ENCODE assay signal across 15 cellular contexts in genomic region chr3:150238043-150238802, GRCh38.
DNase-seq lines count a peak whose midpoint lies in the region; ATAC-seq, FAIRE-seq and TF ChIP-seq lines count a peak whose summit lies in the region.
"Had no signal": no experiment of that assay in that cellular context is flagged by ENCODE, and none has a peak within 500 bp of the region (broad histone marks: within the 10 kb centered on the region; RNA-seq: fewer than 3 reads in every experiment).

No MANE protein-coding gene starts in this region.

- H3K9me3 ChIP-seq in RWPE2 (ENCODE audit: severe bottlenecking) (no peaks in the 10 kb centered on the region), hepatocyte (ENCODE audit: low read depth) (no peaks in the 10 kb centered on the region), small intestine (ENCODE audit: control insufficient read depth, low read depth) (no peaks in the 10 kb centered on the region)

- TF ChIP-seq CTCF in RWPE2 (IDR thresholded peaks at IDR 0.05; ENCODE audit: poor library complexity, severe bottlenecking) (no peak), hepatocyte (IDR thresholded peaks at IDR 0.05; ENCODE audit: poor library complexity) (no peak)

- DNase-seq in DMS53 (lab: John Stamatoyannopoulos, UW) = peak; percentile 15
- no peak for DNase-seq in DMS53 treated with DMSO at 0.1 percent for 48 hours (lab: John Stamatoyannopoulos, UW; ENCODE audit: unreplicated experiment)
- DNase-seq in RWPE2 (ENCODE audit: low spot score) = no peak
- peak; percentile 55 for DNase-seq in hepatocyte (ENCODE audit: low spot score)
- DNase-seq in small intestine = peak; percentile 55
- no peak for DNase-seq in iPS-NIHi11 (ENCODE audit: low spot score)
- DNase-seq: activated T-cell treated with anti-CD3 and anti-CD28 coated beads, Interleukin-2, amount 50 U/mL, for 24 hours; KG1; stimulated activated CD4-positive, alpha-beta T cell treated with anti-CD3 and anti-CD28 coated beads, Interleukin-1b, Interleukin-23, amount 100 ng/mL, for 48 hours; stimulated activated naive CD8-positive, alpha-beta T cell treated with anti-CD3 and anti-CD28 coated beads, Interleukin-15, Interleukin-2, amounts not matched to agents 100 U/mL and 50 U/mL, for 24 hours had no signal

- ATAC-seq in RWPE2 (ENCODE audit: low read depth) (peak; percentile 58), HG02981 (IDR thresholded peaks at IDR 0.05; ENCODE audit: unreplicated experiment) (no peak), HG02938 (IDR thresholded peaks at IDR 0.05; ENCODE audit: unreplicated experiment) (no peak)
- ATAC-seq: activated CD4-positive, CD25-positive, alpha-beta regulatory T cell treated with anti-CD3 and anti-CD28 coated beads, Interleukin-2, amount 50 U/mL, for 24 hours; stimulated activated naive CD8-positive, alpha-beta T cell treated with anti-CD3 and anti-CD28 coated beads, Interleukin-15, Interleukin-2, amounts not matched to agents 100 U/mL and 50 U/mL, for 24 hours had no signal

- no peaks in the 10 kb centered on the region for H3K79me2 ChIP-seq in hepatocyte

- no peaks in the 10 kb centered on the region for H3K27me3 ChIP-seq in RWPE2 (ENCODE audit: insufficient read depth, poor library complexity, severe bottlenecking)
- no peaks in the 10 kb centered on the region for H3K27me3 ChIP-seq in hepatocyte
- no peaks in the 10 kb centered on the region for H3K27me3 ChIP-seq in small intestine (ENCODE audit: control insufficient read depth in 2 of 2, insufficient read depth in 2 of 2, low read length in 2 of 2)

- peak overlapping the region; percentile 81 for H3K27ac ChIP-seq in RWPE2 (ENCODE audit: poor library complexity, severe bottlenecking)
- H3K27ac ChIP-seq in hepatocyte = peak overlapping the region; percentile 6
- no peak overlapping the region for H3K27ac ChIP-seq in small intestine (ENCODE audit: low read depth in 1 of 2, low read length in 1 of 2)
- H3K27ac ChIP-seq: SK-N-MC had no signal

- H3K36me3 ChIP-seq in RWPE2 (ENCODE audit: low read depth) = no peaks in the 10 kb centered on the region
- no peaks in the 10 kb centered on the region for H3K36me3 ChIP-seq in hepatocyte (replicated peaks; ENCODE audit: insufficient read depth, low read depth)
- H3K36me3 ChIP-seq in small intestine (ENCODE audit: control insufficient read depth in 2 of 2, insufficient read depth in 2 of 2, low read length in 2 of 2) = no peaks in the 10 kb centered on the region

- H3K4me3 ChIP-seq in RWPE2 (ENCODE audit: severe bottlenecking) = no peak overlapping the region
- H3K4me3 ChIP-seq in hepatocyte = no peak overlapping the region
- H3K4me3 ChIP-seq in small intestine (ENCODE audit: low read depth in 1 of 2, low read length in 2 of 2) = no peak overlapping the region
- H3K4me3 ChIP-seq: SK-N-MC had no signal

- H2AFZ ChIP-seq in hepatocyte = no peak overlapping the region

- H3K4me1 ChIP-seq in RWPE2 (ENCODE audit: insufficient read depth, poor library complexity, severe bottlenecking) (peaks cover 48% of the 10 kb centered on the region), hepatocyte (ENCODE audit: insufficient read depth) (peaks cover 19% of the 10 kb centered on the region), small intestine (ENCODE audit: control insufficient read depth in 2 of 2, insufficient read depth in 1 of 2, low read depth in 1 of 2, low read length in 1 of 2) (peaks cover 0 to 11% of the 10 kb centered on the region in 2 donors)

- 77% methylated on average over 9 of the region's 9 CpGs for WGBS in hepatocyte (ENCODE audit: low lambda C conversion rate, missing lambda C conversion rate)
- WGBS in small intestine, 3 donors = 31 to 63% (median 42%) methylated on average over 9 of the region's 9 CpGs

- no peaks in the 10 kb centered on the region for H3K9me2 ChIP-seq in hepatocyte (replicated peaks; ENCODE audit: insufficient read depth)

- no peaks in the 10 kb centered on the region for H4K20me1 ChIP-seq in hepatocyte (ENCODE audit: insufficient read depth, poor library complexity, severe bottlenecking)

- peak overlapping the region; percentile 15 for H3K4me2 ChIP-seq in hepatocyte

- no peak for FAIRE-seq in small intestine (lab: Jason Lieb, UNC)
- FAIRE-seq: A204.1 had no signal

Comparison
In these comparisons a context has a peak if more than half of its experiments do, and no peak if none do; other contexts are left out.
1. DNase-seq: peak in DMS53 (single experiment), hepatocyte (single experiment) and small intestine (single experiment); none in DMS53 treated with DMSO at 0.1 percent for 48 hours (single experiment), RWPE2 (single experiment) and iPS-NIHi11 (single experiment).
2. H3K27ac ChIP-seq: peak in RWPE2 (single experiment) and hepatocyte (single experiment); none in small intestine (0 of 2).